In the genomic region with DNA sequence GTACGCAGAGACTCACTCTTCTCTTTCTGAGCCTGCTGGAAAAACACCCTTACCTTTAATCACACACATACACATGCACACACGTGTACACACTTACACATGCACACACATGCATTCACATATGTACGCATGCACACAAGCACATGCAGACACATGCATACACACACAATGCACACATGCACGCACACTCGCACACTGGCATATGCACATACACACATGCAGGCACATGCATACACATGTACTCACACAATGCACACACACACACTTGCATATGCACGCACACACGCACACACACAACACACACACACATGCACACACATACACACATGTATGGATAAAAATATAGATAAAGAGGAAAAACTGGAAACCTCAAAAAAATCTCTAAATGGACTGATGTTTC, we compare ENCODE assay signal across 2 cellular contexts.
TF ChIP-seq lines count a peak whose summit lies in the region.

No MANE protein-coding gene starts in this region.

TF ChIP-seq in H1, 55 proteins besides CTCF, POLR2A, EP300 and RAD21:
- no peak for TF ChIP-seq EGR1 (IDR thresholded peaks at IDR 0.05; ENCODE audit: borderline replicate concordance, low read depth, low read length)
- TF ChIP-seq KDM5A (IDR thresholded peaks at IDR 0.05; ENCODE audit: low read length): no peak
- TF ChIP-seq BCL11A (IDR thresholded peaks at IDR 0.05; ENCODE audit: low read depth in 2 of 2, low read length in 2 of 2): no peak
- no peak for TF ChIP-seq GTF2F1 (IDR thresholded peaks at IDR 0.05; ENCODE audit: borderline replicate concordance, low read depth, low read length)
- TF ChIP-seq, protein P1, sequence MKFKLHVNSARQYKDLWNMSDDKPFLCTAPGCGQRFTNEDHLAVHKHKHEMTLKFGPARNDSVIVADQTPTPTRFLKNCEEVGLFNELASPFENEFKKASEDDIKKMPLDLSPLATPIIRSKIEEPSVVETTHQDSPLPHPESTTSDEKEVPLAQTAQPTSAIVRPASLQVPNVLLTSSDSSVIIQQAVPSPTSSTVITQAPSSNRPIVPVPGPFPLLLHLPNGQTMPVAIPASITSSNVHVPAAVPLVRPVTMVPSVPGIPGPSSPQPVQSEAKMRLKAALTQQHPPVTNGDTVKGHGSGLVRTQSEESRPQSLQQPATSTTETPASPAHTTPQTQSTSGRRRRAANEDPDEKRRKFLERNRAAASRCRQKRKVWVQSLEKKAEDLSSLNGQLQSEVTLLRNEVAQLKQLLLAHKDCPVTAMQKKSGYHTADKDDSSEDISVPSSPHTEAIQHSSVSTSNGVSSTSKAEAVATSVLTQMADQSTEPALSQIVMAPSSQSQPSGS (IDR thresholded peaks at IDR 0.05; ENCODE audit: low read length): no peak
- no peak for TF ChIP-seq SIX5 (IDR thresholded peaks at IDR 0.05; ENCODE audit: low read depth, low read length)

TF ChIP-seq in GM12891, 5 proteins besides CTCF, POLR2A, EP300 and RAD21:
- no peak for TF ChIP-seq SPI1 (IDR thresholded peaks at IDR 0.05; ENCODE audit: low read depth, low read length)
- TF ChIP-seq POLR2AphosphoS5 (IDR thresholded peaks at IDR 0.05; ENCODE audit: low read depth, low read length): no peak
- TF ChIP-seq PAX5 (IDR thresholded peaks at IDR 0.05; ENCODE audit: insufficient read depth, low read length, severe bottlenecking): no peak
- no peak for TF ChIP-seq TAF1 (IDR thresholded peaks at IDR 0.05; ENCODE audit: low read depth, low read length)
- no peak for TF ChIP-seq POU2F2 (IDR thresholded peaks at IDR 0.05; ENCODE audit: low read depth, low read length)
